In genomic region chr9:2461886-2462285, GRCh38 we compare ENCODE assay signal across 16 cellular contexts.
A peak's percentile ranks its signal among the peaks of the same experiment; 100 is the strongest.
DNase-seq lines count a peak whose midpoint lies in the region; ATAC-seq and TF ChIP-seq lines count a peak whose summit lies in the region.
"Had no signal": no experiment of that assay in that cellular context is flagged by ENCODE, and none has a peak within 500 bp of the region (broad histone marks: within the 10 kb centered on the region; RNA-seq: fewer than 3 reads in every experiment).

No MANE protein-coding gene starts in this region.

- no peak for ATAC-seq in natural killer cell
- no peak for ATAC-seq in activated CD8-positive, alpha-beta memory T cell treated with anti-CD3 and anti-CD28 coated beads, Interleukin-2, amount 10 ng/mL, durations not matched to agents 7 days and 5 days

- H3K27me3 ChIP-seq in adipocyte (replicated peaks; ENCODE audit: control insufficient read depth, insufficient read depth, low read length): no peaks in the 10 kb centered on the region
- H3K27me3 ChIP-seq: ovary, uterus had no signal

- H3K9me3 ChIP-seq in adipocyte (ENCODE audit: control insufficient read depth, low read length): peaks cover 8% of the 10 kb centered on the region
- H3K9me3 ChIP-seq: Caco-2, ovary, uterus had no signal

- H3K27me3 Mint-ChIP-seq in glutamatergic neuron (ENCODE audit: unreplicated experiment) (no peaks in the 10 kb centered on the region), natural killer cell (ENCODE audit: low read depth in 2 of 2) (peaks cover 12% of the 10 kb centered on the region in 2 donors), osteocyte (ENCODE audit: unreplicated experiment) (peaks cover 4% of the 10 kb centered on the region)
- peaks cover 3% of the 10 kb centered on the region for H3K27me3 Mint-ChIP-seq in activated CD8-positive, alpha-beta memory T cell treated with anti-CD3 and anti-CD28 coated beads, Interleukin-2, amount 10 ng/mL, durations not matched to agents 7 days and 5 days

- TF ChIP-seq CTCF in glutamatergic neuron (IDR thresholded peaks at IDR 0.05; ENCODE audit: partially characterized antibody, unreplicated experiment) (no peak), natural killer cell (IDR thresholded peaks at IDR 0.05) (no peak), osteocyte (IDR thresholded peaks at IDR 0.05) (no peak)

- H3K36me3 Mint-ChIP-seq in glutamatergic neuron (ENCODE audit: unreplicated experiment): no peaks in the 10 kb centered on the region
- no peaks in the 10 kb centered on the region for H3K36me3 Mint-ChIP-seq in natural killer cell
- no peaks in the 10 kb centered on the region for H3K36me3 Mint-ChIP-seq in osteocyte (ENCODE audit: unreplicated experiment)
- no peaks in the 10 kb centered on the region for H3K36me3 Mint-ChIP-seq in activated CD8-positive, alpha-beta memory T cell treated with anti-CD3 and anti-CD28 coated beads, Interleukin-2, amount 10 ng/mL, durations not matched to agents 7 days and 5 days

- H3K4me3 Mint-ChIP-seq in glutamatergic neuron (ENCODE audit: unreplicated experiment) (no peak overlapping the region), natural killer cell (no peak overlapping the region), osteocyte (ENCODE audit: unreplicated experiment) (no peak overlapping the region)
- no peak overlapping the region for H3K4me3 Mint-ChIP-seq in activated CD8-positive, alpha-beta memory T cell treated with anti-CD3 and anti-CD28 coated beads, Interleukin-2, amount 10 ng/mL, durations not matched to agents 7 days and 5 days

- H3K4me3 ChIP-seq in adipocyte (ENCODE audit: low read length): no peak overlapping the region
- H3K4me3 ChIP-seq: left ventricle myocardium inferior, ovary, uterus had no signal

- CTCF ChIA-PET in activated CD8-positive, alpha-beta memory T cell treated with anti-CD3 and anti-CD28 coated beads, Interleukin-2, amount 10 ng/mL, durations not matched to agents 7 days and 5 days (lab: Charles Lee): no interaction called here

- H3K4me1 Mint-ChIP-seq in glutamatergic neuron (ENCODE audit: low read depth, unreplicated experiment) (peaks cover 5% of the 10 kb centered on the region), natural killer cell (no peaks in the 10 kb centered on the region), osteocyte (ENCODE audit: unreplicated experiment) (peaks cover 19% of the 10 kb centered on the region)
- H3K4me1 Mint-ChIP-seq in activated CD8-positive, alpha-beta memory T cell treated with anti-CD3 and anti-CD28 coated beads, Interleukin-2, amount 10 ng/mL, durations not matched to agents 7 days and 5 days: no peaks in the 10 kb centered on the region

- H3K36me3 ChIP-seq in adipocyte (ENCODE audit: control insufficient read depth, insufficient read depth, low read length, severe bottlenecking): no peaks in the 10 kb centered on the region
- H3K36me3 ChIP-seq: left ventricle myocardium inferior, ovary, uterus had no signal

- intact Hi-C loops in natural killer cell (cut with micrococcal nuclease): no loop called here

- DNase-seq in COLO668 (lab: John Stamatoyannopoulos, UW; ENCODE audit: unreplicated experiment) (peak; percentile 14), NAMALWA (ENCODE audit: low spot score) (peak; percentile 36), adipocyte (ENCODE audit: low read depth) (peak; percentile 23), glutamatergic neuron (peak; percentile 15), natural killer cell (no peak), germinal center (ENCODE audit: low spot score) (no peak), osteocyte (ENCODE audit: extremely low spot score, unreplicated experiment) (no peak)
- DNase-seq in activated CD8-positive, alpha-beta memory T cell treated with anti-CD3 and anti-CD28 coated beads, Interleukin-2, amount 10 ng/mL, durations not matched to agents 7 days and 5 days: no peak
- DNase-seq: activated effector memory CD4-positive, alpha-beta T cell treated with anti-CD3 and anti-CD28 coated beads, Interleukin-2, amount 50 U/mL, for 16 hours; Caco-2; cortex of kidney; left ventricle myocardium inferior; ovary; stimulated activated CD4-positive, alpha-beta T cell treated with anti-CD3 and anti-CD28 coated beads, Interleukin-4, amount 100 ng/mL, for 1 hour; T-helper 2 cell; uterus had no signal

- H3K9ac ChIP-seq in adipocyte (ENCODE audit: low read length): no peak overlapping the region

- H3K9me3 Mint-ChIP-seq in glutamatergic neuron (ENCODE audit: unreplicated experiment) (peaks cover 2% of the 10 kb centered on the region), natural killer cell (peaks cover 2 to 3% of the 10 kb centered on the region in 2 donors), osteocyte (ENCODE audit: unreplicated experiment) (peaks cover 25% of the 10 kb centered on the region)
- peaks cover 2% of the 10 kb centered on the region for H3K9me3 Mint-ChIP-seq in activated CD8-positive, alpha-beta memory T cell treated with anti-CD3 and anti-CD28 coated beads, Interleukin-2, amount 10 ng/mL, durations not matched to agents 7 days and 5 days (ENCODE audit: low read depth)

- H3K27ac Mint-ChIP-seq in glutamatergic neuron (ENCODE audit: unreplicated experiment): peak overlapping the region; percentile 29
- H3K27ac Mint-ChIP-seq in natural killer cell: no peak overlapping the region
- no peak overlapping the region for H3K27ac Mint-ChIP-seq in osteocyte (ENCODE audit: unreplicated experiment)
- no peak overlapping the region for H3K27ac Mint-ChIP-seq in activated CD8-positive, alpha-beta memory T cell treated with anti-CD3 and anti-CD28 coated beads, Interleukin-2, amount 10 ng/mL, durations not matched to agents 7 days and 5 days

- peaks cover 9% of the 10 kb centered on the region for H3K4me1 ChIP-seq in adipocyte (ENCODE audit: control insufficient read depth, insufficient read depth, low read length)
- H3K4me1 ChIP-seq: uterus had no signal

Comparison
In these comparisons a context has a peak if more than half of its experiments do, and no peak if none do; other contexts are left out.
1. DNase-seq: peak in COLO668 (single experiment), NAMALWA (single experiment), adipocyte (single experiment) and glutamatergic neuron (single experiment); none in natural killer cell (single experiment), germinal center (single experiment), osteocyte (single experiment) and activated CD8-positive, alpha-beta memory T cell treated with anti-CD3 and anti-CD28 coated beads, Interleukin-2, amount 10 ng/mL, durations not matched to agents 7 days and 5 days (single experiment).